Comparison of ENCODE assay signal across 8 cellular contexts in genomic region chr4:105306158-105306781, GRCh38.
A peak's percentile ranks its signal among the peaks of the same experiment; 100 is the strongest.
DNase-seq lines count a peak whose midpoint lies in the region; ATAC-seq and TF ChIP-seq lines count a peak whose summit lies in the region.

No MANE protein-coding gene starts in this region.

- H3K27ac ChIP-seq in Karpas-422 (ENCODE audit: low read length) = no peak overlapping the region
- H3K27ac ChIP-seq in ovary = no peak overlapping the region

- peaks cover 3% of the 10 kb centered on the region; the same call in 1 of the 2 replicates for H3K4me1 ChIP-seq in Karpas-422 (ENCODE audit: low read length)
- no peaks in the 10 kb centered on the region for H3K4me1 ChIP-seq in ovary (ENCODE audit: insufficient read depth)

- no peaks in the 10 kb centered on the region for H3K36me3 ChIP-seq in Karpas-422 (ENCODE audit: insufficient read depth, low read length)
- no peaks in the 10 kb centered on the region for H3K36me3 ChIP-seq in ovary

- H3K9me2 ChIP-seq in Karpas-422 (replicated peaks; ENCODE audit: insufficient read depth, low read length) = no peaks in the 10 kb centered on the region

- H3K4me3 ChIP-seq in Karpas-422 (ENCODE audit: low read length) (no peak overlapping the region), ovary (no peak overlapping the region)

- TF ChIP-seq POLR2A in ovary (IDR thresholded peaks at IDR 0.05) = no peak

- no peaks in the 10 kb centered on the region for H3K79me2 ChIP-seq in Karpas-422 (ENCODE audit: low read length)

- no peak overlapping the region for H2AFZ ChIP-seq in Karpas-422 (ENCODE audit: low read length)

- H3K27me3 ChIP-seq in Karpas-422 (ENCODE audit: low read length) = no peaks in the 10 kb centered on the region
- H3K27me3 ChIP-seq in ovary = no peaks in the 10 kb centered on the region

- H4K20me1 ChIP-seq in Karpas-422 (ENCODE audit: insufficient read depth, low read depth, low read length) = no peaks in the 10 kb centered on the region

- TF ChIP-seq CTCF in ovary (IDR thresholded peaks at IDR 0.05) = no peak

- peak; percentile 94 for ATAC-seq in GM18909 (IDR thresholded peaks at IDR 0.05; ENCODE audit: poor library complexity, unreplicated experiment)
- peak; percentile 91 for ATAC-seq in HG02885 (IDR thresholded peaks at IDR 0.05; ENCODE audit: poor library complexity, unreplicated experiment)

- no peak for TF ChIP-seq EP300 in ovary (IDR thresholded peaks at IDR 0.05)

- 83 to 92% (median 89%) methylated on average over 5 of the region's 5 CpGs for WGBS in ovary, 3 donors

- no peak overlapping the region for H3K9ac ChIP-seq in Karpas-422 (ENCODE audit: low read length)

- H3K4me2 ChIP-seq in Karpas-422 (ENCODE audit: low read depth, low read length, poor library complexity, severe bottlenecking) = no peak overlapping the region

- peak; percentile 37 for DNase-seq in activated CD4-positive, CD25-positive, alpha-beta regulatory T cell treated with anti-CD3 and anti-CD28 coated beads, Interleukin-2, amount 50 U/mL, for 16 hours (ENCODE audit: low read depth, low spot score)
- peak; percentile 55 for DNase-seq in kidney tubule cell (ENCODE audit: low spot score)
- DNase-seq in Karpas-422 = no peak
- no peak for DNase-seq in dermis blood vessel endothelial cell
- DNase-seq in NCI-H1092 treated with DMSO at 0.1 percent for 48 hours (lab: John Stamatoyannopoulos, UW) = no peak
- DNase-seq in ovary = no peak

- H3K9me3 ChIP-seq in Karpas-422 (ENCODE audit: low read length) (no peaks in the 10 kb centered on the region; the same call in 1 of the 2 replicates), ovary (no peaks in the 10 kb centered on the region)

- intact Hi-C loops in ovary (cut with DNase I) = no loop called here

Comparison
In these comparisons a context has a peak if more than half of its experiments do, and no peak if none do; other contexts are left out.
1. DNase-seq: peak in activated CD4-positive, CD25-positive, alpha-beta regulatory T cell treated with anti-CD3 and anti-CD28 coated beads, Interleukin-2, amount 50 U/mL, for 16 hours (single experiment) and kidney tubule cell (single experiment); none in Karpas-422 (single experiment), dermis blood vessel endothelial cell (single experiment), NCI-H1092 treated with DMSO at 0.1 percent for 48 hours (single experiment) and ovary (0 of 5).